11 cellular contexts compared by ENCODE assay signal in genomic region chr17:49190932-49191331, GRCh38. TPM values are rescaled to one million over a fixed set of nuclear protein-coding genes. Genes with fewer than 3 reads are reported as not detected.
DNase-seq lines count a peak whose midpoint lies in the region; ATAC-seq, FAIRE-seq and TF ChIP-seq lines count a peak whose summit lies in the region.
"Had no signal": no experiment of that assay in that cellular context is flagged by ENCODE, and none has a peak within 500 bp of the region (broad histone marks: within the 10 kb centered on the region; RNA-seq: fewer than 3 reads in every experiment).

No MANE protein-coding gene starts in this region.

- H3K36me3 ChIP-seq in BLaER1 (no peaks in the 10 kb centered on the region), DOHH2 (ENCODE audit: control insufficient read depth, low read length) (no peaks in the 10 kb centered on the region), keratinocyte (ENCODE audit: control insufficient read depth in 2 of 2, extremely low read depth in 1 of 2, insufficient read depth in 2 of 2, low read length in 2 of 2) (no peaks in the 10 kb centered on the region)
- H3K36me3 ChIP-seq: heart right ventricle had no signal

- H3K9me2 ChIP-seq in DOHH2 (replicated peaks; ENCODE audit: control insufficient read depth, low read length): no peaks in the 10 kb centered on the region

- H3K27me3 ChIP-seq in BLaER1: no peaks in the 10 kb centered on the region
- H3K27me3 ChIP-seq in DOHH2 (ENCODE audit: control insufficient read depth, low read length): no peaks in the 10 kb centered on the region
- no peaks in the 10 kb centered on the region for H3K27me3 ChIP-seq in keratinocyte (ENCODE audit: control insufficient read depth, extremely low read depth, insufficient read depth, low read length)
- H3K27me3 ChIP-seq: heart right ventricle had no signal

- H2AFZ ChIP-seq in keratinocyte (ENCODE audit: control insufficient read depth, low read length): no peak overlapping the region

- H3K4me3 ChIP-seq in BLaER1 (no peak overlapping the region), DOHH2 (ENCODE audit: low read length) (0 out of 2 replicates have a peak overlapping the region, but pooled peaks have one; percentile 3), keratinocyte (ENCODE audit: control insufficient read depth in 2 of 3, extremely low read depth in 1 of 3, insufficient read depth in 2 of 3, low read depth in 1 of 3, low read length in 3 of 3) (no peak overlapping the region)

- TF ChIP-seq CTCF in DOHH2 (IDR thresholded peaks at IDR 0.05; ENCODE audit: low read depth, low read length, poor library complexity, severe bottlenecking) (no peak), keratinocyte (optimal IDR thresholded peaks at IDR 0.05 in 1 of 3, IDR thresholded peaks at IDR 0.05 in 1 of 3, conservative IDR thresholded peaks at IDR 0.05 in 1 of 3; ENCODE audit: extremely low read depth in 1 of 3, insufficient read depth in 2 of 3, low read length in 3 of 3) (no peak)

- no peak for DNase-seq in T-helper 2 cell treated with Interferon-gamma antibody and Interleukin-4, amounts not matched to agents 5 μg/mL and 100 μg/mL, for 36 hours (ENCODE audit: low spot score)
- DNase-seq in keratinocyte (ENCODE audit: low read depth, low spot score) (no peak), NCI-H524 treated with DMSO at 0.1 percent for 48 hours (lab: John Stamatoyannopoulos, UW) (no peak), iPS-NIHi11 (ENCODE audit: low spot score) (no peak)
- DNase-seq: effector memory CD8-positive, alpha-beta T cell; heart right ventricle had no signal

- H4K20me1 ChIP-seq in BLaER1: no peaks in the 10 kb centered on the region
- H4K20me1 ChIP-seq in DOHH2 (ENCODE audit: control insufficient read depth, insufficient read depth, low read depth, low read length): no peaks in the 10 kb centered on the region
- no peaks in the 10 kb centered on the region for H4K20me1 ChIP-seq in keratinocyte (ENCODE audit: control insufficient read depth, extremely low read depth, insufficient read depth, low read length)

- no peaks in the 10 kb centered on the region for H3K9me1 ChIP-seq in keratinocyte (ENCODE audit: control insufficient read depth, extremely low read depth, insufficient read depth, low read length)

- peaks cover 5% of the 10 kb centered on the region for H3K9me3 Mint-ChIP-seq in T-helper 2 cell treated with Interferon-gamma antibody and Interleukin-4, amounts not matched to agents 5 μg/mL and 100 μg/mL, for 36 hours
- H3K9me3 Mint-ChIP-seq: effector memory CD8-positive, alpha-beta T cell had no signal

- peaks cover 28% of the 10 kb centered on the region for H3K4me1 ChIP-seq in BLaER1
- H3K4me1 ChIP-seq in DOHH2 (ENCODE audit: control insufficient read depth, low read length): peaks cover 29% of the 10 kb centered on the region
- H3K4me1 ChIP-seq in keratinocyte (ENCODE audit: control insufficient read depth, extremely low read depth, insufficient read depth, low read length): peaks cover 13% of the 10 kb centered on the region

- H3F3A ChIP-seq in DOHH2 (ENCODE audit: control insufficient read depth, insufficient read depth): peaks cover 10% of the 10 kb centered on the region

- dilution Hi-C loops in keratinocyte (cut with MboI; ENCODE audit: extremely low pct_ligation_motif_present, low sequenced_read_pairs): no loop called here

- no peak overlapping the region for H3K9ac ChIP-seq in BLaER1
- H3K9ac ChIP-seq in keratinocyte (ENCODE audit: control insufficient read depth, extremely low read depth, insufficient read depth, low read length): no peak overlapping the region

- H3K79me2 ChIP-seq in DOHH2 (ENCODE audit: control insufficient read depth, low read length) (no peaks in the 10 kb centered on the region), keratinocyte (ENCODE audit: control insufficient read depth, insufficient read depth, low read length) (no peaks in the 10 kb centered on the region)

- FAIRE-seq in keratinocyte (lab: Jason Lieb, UNC): no peak
- FAIRE-seq: urothelium cell line had no signal

- H3K36me3 Mint-ChIP-seq in T-helper 2 cell treated with Interferon-gamma antibody and Interleukin-4, amounts not matched to agents 5 μg/mL and 100 μg/mL, for 36 hours (ENCODE audit: low read depth): peaks cover 3% of the 10 kb centered on the region

- H3K4me2 ChIP-seq in BLaER1: peak overlapping the region; percentile 51
- H3K4me2 ChIP-seq in DOHH2 (ENCODE audit: low read length): peak overlapping the region; percentile 50
- peak overlapping the region; percentile 74 for H3K4me2 ChIP-seq in keratinocyte (ENCODE audit: control insufficient read depth, extremely low read depth, insufficient read depth, low read depth, low read length)

- H3K9me3 ChIP-seq in BLaER1: peaks cover 13% of the 10 kb centered on the region
- H3K9me3 ChIP-seq in DOHH2 (ENCODE audit: control insufficient read depth, insufficient read depth, low read length): no peaks in the 10 kb centered on the region
- H3K9me3 ChIP-seq in keratinocyte (ENCODE audit: control insufficient read depth, low read depth, low read length): no peaks in the 10 kb centered on the region

- peak overlapping the region; percentile 67 for H3K4me3 Mint-ChIP-seq in T-helper 2 cell treated with Interferon-gamma antibody and Interleukin-4, amounts not matched to agents 5 μg/mL and 100 μg/mL, for 36 hours

- H3K27ac ChIP-seq in BLaER1 (no peak overlapping the region), DOHH2 (ENCODE audit: low read depth, low read length) (peak overlapping the region; percentile 93; the same call in 1 of the 2 replicates), keratinocyte (ENCODE audit: control insufficient read depth, insufficient read depth, low read length) (no peak overlapping the region)

- H3K27ac Mint-ChIP-seq in T-helper 2 cell treated with Interferon-gamma antibody and Interleukin-4, amounts not matched to agents 5 μg/mL and 100 μg/mL, for 36 hours: peak overlapping the region; percentile 70

- ATAC-seq in HG03025 (IDR thresholded peaks at IDR 0.05; ENCODE audit: low FRiP score, unreplicated experiment) (no peak), HG03097 (IDR thresholded peaks at IDR 0.05; ENCODE audit: low FRiP score, unreplicated experiment) (no peak)
- ATAC-seq: heart right ventricle had no signal

- H3K27me3 Mint-ChIP-seq in T-helper 2 cell treated with Interferon-gamma antibody and Interleukin-4, amounts not matched to agents 5 μg/mL and 100 μg/mL, for 36 hours (ENCODE audit: low read depth): peaks cover 5% of the 10 kb centered on the region

- H3K4me1 Mint-ChIP-seq in T-helper 2 cell treated with Interferon-gamma antibody and Interleukin-4, amounts not matched to agents 5 μg/mL and 100 μg/mL, for 36 hours (ENCODE audit: low read depth): peaks cover 38% of the 10 kb centered on the region

RNA-seq across cellular contexts. Expression of gene GNGT2, which starts 19.4 kb away (rescaled TPM):
- not detected in 3 replicates for polyA plus RNA-seq in keratinocyte
- not detected for polyA plus RNA-seq in keratinocyte (2011; ENCODE audit: low read depth)
- polyA plus RNA-seq in keratinocyte (2011; cell fraction: cytosol; rRNA removed): not detected in 2 replicates
- not detected in 2 replicates for polyA plus RNA-seq in keratinocyte (2011; cell fraction: nucleus; rRNA removed)
- polyA plus RNA-seq in keratinocyte (2012; ENCODE audit: low replicate concordance): not detected in 2 replicates
- polyA minus RNA-seq in keratinocyte: not detected in 3 replicates
- not detected for polyA minus RNA-seq in keratinocyte (2011; cell fraction: cytosol; rRNA and poly(A)+ RNA removed)
- polyA minus RNA-seq in keratinocyte (2011; cell fraction: nucleus; rRNA and poly(A)+ RNA removed): not detected in 2 replicates

RNA-seq across cellular contexts. Expression of gene ABI3, which starts 19.6 kb away (rescaled TPM):
- polyA plus RNA-seq in keratinocyte: 0.03 TPM in 1 of 3 replicates, not detected in the others
- polyA plus RNA-seq in keratinocyte (2011; ENCODE audit: low read depth): not detected
- polyA plus RNA-seq in keratinocyte (2011; cell fraction: cytosol; rRNA removed): not detected in 2 replicates
- not detected in 2 replicates for polyA plus RNA-seq in keratinocyte (2011; cell fraction: nucleus; rRNA removed)
- not detected in 2 replicates for polyA plus RNA-seq in keratinocyte (2012; ENCODE audit: low replicate concordance)
- not detected in 3 replicates for polyA minus RNA-seq in keratinocyte
- polyA minus RNA-seq in keratinocyte (2011; cell fraction: cytosol; rRNA and poly(A)+ RNA removed): not detected
- polyA minus RNA-seq in keratinocyte (2011; cell fraction: nucleus; rRNA and poly(A)+ RNA removed): not detected in 2 replicates

RNA-seq across cellular contexts. Expression of gene PHOSPHO1, which starts 39.7 kb away (rescaled TPM):
- polyA plus RNA-seq in keratinocyte: 0.04 to 0.13 TPM (median 0.07 TPM) in 3 replicates
- polyA plus RNA-seq in keratinocyte (2011; ENCODE audit: low read depth): not detected
- 0.04 and 0.08 TPM in 2 replicates for polyA plus RNA-seq in keratinocyte (2011; cell fraction: cytosol; rRNA removed)
- polyA plus RNA-seq in keratinocyte (2011; cell fraction: nucleus; rRNA removed): 0.06 and 0.09 TPM in 2 replicates
- polyA plus RNA-seq in keratinocyte (2012; ENCODE audit: low replicate concordance): 0.15 TPM in 1 of 2 replicates, not detected in the other
- 0.13 TPM in 1 of 3 replicates, not detected in the others for polyA minus RNA-seq in keratinocyte
- polyA minus RNA-seq in keratinocyte (2011; cell fraction: cytosol; rRNA and poly(A)+ RNA removed): not detected
- polyA minus RNA-seq in keratinocyte (2011; cell fraction: nucleus; rRNA and poly(A)+ RNA removed): not detected in 2 replicates

RNA-seq across cellular contexts. Expression of gene B4GALNT2, which starts 58.4 kb away (rescaled TPM):
- polyA plus RNA-seq in keratinocyte: 0.01 to 0.32 TPM (median 0.08 TPM) in 3 replicates
- polyA plus RNA-seq in keratinocyte (2011; ENCODE audit: low read depth): 0.34 TPM
- polyA plus RNA-seq in keratinocyte (2011; cell fraction: cytosol; rRNA removed): 0.10 and 0.12 TPM in 2 replicates
- polyA plus RNA-seq in keratinocyte (2011; cell fraction: nucleus; rRNA removed): 0.34 and 0.53 TPM in 2 replicates
- 0.06 and 0.17 TPM in 2 replicates for polyA plus RNA-seq in keratinocyte (2012; ENCODE audit: low replicate concordance)
- polyA minus RNA-seq in keratinocyte: 0.06 to 0.52 TPM (median 0.26 TPM) in 3 replicates
- polyA minus RNA-seq in keratinocyte (2011; cell fraction: cytosol; rRNA and poly(A)+ RNA removed): not detected
- polyA minus RNA-seq in keratinocyte (2011; cell fraction: nucleus; rRNA and poly(A)+ RNA removed): 0.11 and 0.16 TPM in 2 replicates
- polyA plus RNA-seq: heart right ventricle had no signal
